In genomic region chr10:69345402-69345801, GRCh38 we compare ENCODE assay signal across 1 cellular context.
TF ChIP-seq lines count a peak whose summit lies in the region.

No MANE protein-coding gene starts in this region.

TF ChIP-seq in SK-N-SH, 30 proteins besides CTCF, POLR2A, EP300 and RAD21 (continued from another document):
- TF ChIP-seq IRF3 (IDR thresholded peaks at IDR 0.05; ENCODE audit: low read depth, low read length) (no peak), SMC3 (IDR thresholded peaks at IDR 0.05; ENCODE audit: low read depth, low read length) (no peak), FOXM1 (IDR thresholded peaks at IDR 0.05; ENCODE audit: low read depth) (no peak)
